1 cellular context compared by ENCODE assay signal in the genomic region with DNA sequence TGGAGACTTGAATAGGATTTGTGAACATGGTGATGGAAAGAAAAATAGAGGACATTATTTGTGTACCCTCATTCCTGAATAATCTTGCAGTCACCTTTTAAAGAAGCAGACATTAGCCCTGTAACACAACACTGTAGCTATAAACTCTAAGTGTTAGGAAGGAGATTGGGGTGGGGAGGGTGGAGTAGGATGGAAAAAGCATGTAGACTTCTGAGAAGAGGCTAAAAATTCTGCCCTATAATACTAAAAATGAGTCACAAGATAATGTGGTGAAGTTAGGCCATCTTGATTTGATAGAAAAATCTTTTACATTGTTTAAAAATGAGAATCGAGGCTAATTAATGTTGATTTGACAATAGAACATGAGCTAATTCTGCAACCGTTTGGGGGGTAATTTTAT.
TF ChIP-seq lines count a peak whose summit lies in the region.

No MANE protein-coding gene starts in this region.

TF ChIP-seq in IMR-90, 13 proteins besides CTCF, POLR2A, EP300 and RAD21:
- no peak for TF ChIP-seq CEBPB (IDR thresholded peaks at IDR 0.05; ENCODE audit: low read depth, low read length)
